Comparison of ENCODE assay signal across 9 cellular contexts in genomic region chr17:49494399-49494798, GRCh38. TPM values are rescaled to one million over a fixed set of nuclear protein-coding genes. Genes with fewer than 3 reads are reported as not detected.
DNase-seq lines count a peak whose midpoint lies in the region; ATAC-seq, FAIRE-seq and TF ChIP-seq lines count a peak whose summit lies in the region.
"Had no signal": no experiment of that assay in that cellular context is flagged by ENCODE, and none has a peak within 500 bp of the region (broad histone marks: within the 10 kb centered on the region; RNA-seq: fewer than 3 reads in every experiment).

No MANE protein-coding gene starts in this region.

- H3F3A ChIP-seq in Loucy (ENCODE audit: low read depth), result no peaks in the 10 kb centered on the region

- POLR2A ChIA-PET in activated CD4-positive, alpha-beta T cell treated with anti-CD3 and anti-CD28 coated beads, Interleukin-2, amount 10 ng/mL, durations not matched to agents 7 days and 5 days (lab: Charles Lee), result no interaction called here

- H3K27me3 ChIP-seq in Loucy (ENCODE audit: insufficient read depth, low read length, poor library complexity, severe bottlenecking), result no peaks in the 10 kb centered on the region
- H3K27me3 ChIP-seq in ectodermal cell (ENCODE audit: control insufficient read depth, insufficient read depth, low read length, poor library complexity, severe bottlenecking), result peaks cover 56% of the 10 kb centered on the region

- no peak for ATAC-seq in stimulated activated memory B cell treated with anti-CD40 and anti-IgM and Interleukin-4, amounts not matched to agents 10 μg/mL and 1 μg/mL and 100 μg/mL, for 72 hours
- ATAC-seq in HG02763 (IDR thresholded peaks at IDR 0.05; ENCODE audit: unreplicated experiment), result no peak

- no peak for FAIRE-seq in D721Med (lab: Jason Lieb, UNC)

- H3K4me3 ChIP-seq in Loucy (ENCODE audit: low read length, poor library complexity, severe bottlenecking) (no peak overlapping the region), ectodermal cell (ENCODE audit: insufficient read depth, low read depth, low read length) (peak overlapping the region; percentile 30)

- DNase-seq in activated CD4-positive, alpha-beta T cell treated with anti-CD3 and anti-CD28 coated beads, Interleukin-2, amount 10 ng/mL, durations not matched to agents 7 days and 5 days, result no peak
- DNase-seq in activated CD4-positive, alpha-beta T cell treated with anti-CD3 and anti-CD28 coated beads, Interleukin-2, amount 50 U/mL, for 4 hours, result no peak
- DNase-seq in D721Med (ENCODE audit: insufficient read length, low spot score) (no peak), SIG-M5 (lab: John Stamatoyannopoulos, UW) (no peak)
- DNase-seq: esophagus squamous epithelium had no signal

- H3K4me3 Mint-ChIP-seq in activated CD4-positive, alpha-beta T cell treated with anti-CD3 and anti-CD28 coated beads, Interleukin-2, amount 10 ng/mL, durations not matched to agents 7 days and 5 days, result peak overlapping the region; percentile 28
- peak overlapping the region; percentile 85 for H3K4me3 Mint-ChIP-seq in stimulated activated memory B cell treated with anti-CD40 and anti-IgM and Interleukin-4, amounts not matched to agents 10 μg/mL and 1 μg/mL and 100 μg/mL, for 72 hours

- H3K9me2 ChIP-seq in Loucy (replicated peaks; ENCODE audit: low read depth, low read length), result no peaks in the 10 kb centered on the region

- peak overlapping the region; percentile 88; the same call in 1 of the 2 replicates for H2AFZ ChIP-seq in Loucy (ENCODE audit: low read length)

- peaks cover 72% of the 10 kb centered on the region for H3K27me3 Mint-ChIP-seq in activated CD4-positive, alpha-beta T cell treated with anti-CD3 and anti-CD28 coated beads, Interleukin-2, amount 10 ng/mL, durations not matched to agents 7 days and 5 days
- peaks cover 49% of the 10 kb centered on the region for H3K27me3 Mint-ChIP-seq in stimulated activated memory B cell treated with anti-CD40 and anti-IgM and Interleukin-4, amounts not matched to agents 10 μg/mL and 1 μg/mL and 100 μg/mL, for 72 hours

- H4K20me1 ChIP-seq in Loucy (ENCODE audit: insufficient read depth, low read length, poor library complexity, severe bottlenecking), result no peaks in the 10 kb centered on the region

- H3K9me3 Mint-ChIP-seq in activated CD4-positive, alpha-beta T cell treated with anti-CD3 and anti-CD28 coated beads, Interleukin-2, amount 10 ng/mL, durations not matched to agents 7 days and 5 days, result no peaks in the 10 kb centered on the region
- no peaks in the 10 kb centered on the region for H3K9me3 Mint-ChIP-seq in stimulated activated memory B cell treated with anti-CD40 and anti-IgM and Interleukin-4, amounts not matched to agents 10 μg/mL and 1 μg/mL and 100 μg/mL, for 72 hours

- WGBS in ectodermal cell, 2 experiments, result 66 to 69% methylated on average over 14 of the region's 14 CpGs

- CTCF ChIA-PET in activated CD4-positive, alpha-beta T cell treated with anti-CD3 and anti-CD28 coated beads, Interleukin-2, amount 10 ng/mL, durations not matched to agents 7 days and 5 days (lab: Charles Lee), result interaction anchor here (5.3 kb wide), 1 partner anchor 62 kb away, joined by 31 read pairs; no protein-coding TSS in a partner anchor

- H3K36me3 Mint-ChIP-seq in activated CD4-positive, alpha-beta T cell treated with anti-CD3 and anti-CD28 coated beads, Interleukin-2, amount 10 ng/mL, durations not matched to agents 7 days and 5 days (ENCODE audit: low read depth), result no peaks in the 10 kb centered on the region
- H3K36me3 Mint-ChIP-seq in stimulated activated memory B cell treated with anti-CD40 and anti-IgM and Interleukin-4, amounts not matched to agents 10 μg/mL and 1 μg/mL and 100 μg/mL, for 72 hours, result no peaks in the 10 kb centered on the region

- H3K9me3 ChIP-seq in Loucy (ENCODE audit: insufficient read depth, low read depth, low read length) (no peaks in the 10 kb centered on the region), ectodermal cell (ENCODE audit: control insufficient read depth, low read length) (no peaks in the 10 kb centered on the region)
- H3K9me3 ChIP-seq: esophagus squamous epithelium had no signal

- H3K36me3 ChIP-seq in Loucy (ENCODE audit: insufficient read depth, low read length), result no peaks in the 10 kb centered on the region
- H3K36me3 ChIP-seq in ectodermal cell (ENCODE audit: control insufficient read depth, insufficient read depth, low read length), result no peaks in the 10 kb centered on the region
- H3K36me3 ChIP-seq: esophagus squamous epithelium had no signal

- H3K4me1 ChIP-seq in Loucy (ENCODE audit: insufficient read depth, low read length, poor library complexity, severe bottlenecking) (peaks cover 22% of the 10 kb centered on the region), ectodermal cell (ENCODE audit: control insufficient read depth, insufficient read depth, low read length) (no peaks in the 10 kb centered on the region)

- H3K27ac Mint-ChIP-seq in activated CD4-positive, alpha-beta T cell treated with anti-CD3 and anti-CD28 coated beads, Interleukin-2, amount 10 ng/mL, durations not matched to agents 7 days and 5 days, result no peak overlapping the region
- H3K27ac Mint-ChIP-seq in stimulated activated memory B cell treated with anti-CD40 and anti-IgM and Interleukin-4, amounts not matched to agents 10 μg/mL and 1 μg/mL and 100 μg/mL, for 72 hours, result peak overlapping the region; percentile 9

- no peak for TF ChIP-seq CTCF in Loucy (conservative IDR thresholded peaks at IDR 0.05; ENCODE audit: low read length)
- no peak for TF ChIP-seq CTCF in D721Med (IDR thresholded peaks at IDR 0.05; ENCODE audit: insufficient read depth, missing control alignments)

- no peaks in the 10 kb centered on the region for H3K79me2 ChIP-seq in Loucy (ENCODE audit: insufficient read depth, low read length)

- H3K4me2 ChIP-seq in Loucy (ENCODE audit: low read depth, low read length, poor library complexity, severe bottlenecking), result peak overlapping the region; percentile 54

- no peak overlapping the region for H3K27ac ChIP-seq in ectodermal cell (ENCODE audit: insufficient read depth, low read depth, low read length, poor library complexity, severe bottlenecking)
- H3K27ac ChIP-seq: esophagus squamous epithelium had no signal

- peaks cover 23% of the 10 kb centered on the region for H3K4me1 Mint-ChIP-seq in activated CD4-positive, alpha-beta T cell treated with anti-CD3 and anti-CD28 coated beads, Interleukin-2, amount 10 ng/mL, durations not matched to agents 7 days and 5 days
- H3K4me1 Mint-ChIP-seq in stimulated activated memory B cell treated with anti-CD40 and anti-IgM and Interleukin-4, amounts not matched to agents 10 μg/mL and 1 μg/mL and 100 μg/mL, for 72 hours, result peaks cover 36% of the 10 kb centered on the region

- H3K9ac ChIP-seq in Loucy (ENCODE audit: low read depth, low read length, poor library complexity, severe bottlenecking), result no peak overlapping the region

RNA-seq across cellular contexts. Expression of gene NGFR, which starts 0.7 kb away (rescaled TPM):
- total RNA-seq in activated CD4-positive, alpha-beta T cell treated with anti-CD3 and anti-CD28 coated beads, Interleukin-2, amount 10 ng/mL, durations not matched to agents 7 days and 5 days, result under 1 TPM in 1 of 2 experiments, not detected in 1; 0.07 TPM
- polyA plus RNA-seq in ectodermal cell (2013, experiment 1 of 4), result 33.1 TPM
- polyA plus RNA-seq in ectodermal cell (2013, experiment 2 of 4), result 38.7 TPM
- polyA plus RNA-seq in ectodermal cell (2013, experiment 3 of 4), result 33.9 TPM
- polyA plus RNA-seq in ectodermal cell (2013, experiment 4 of 4), result 37.2 TPM
